14 cellular contexts compared by ENCODE assay signal in genomic region chr3:38507120-38507519, GRCh38. TPM values are rescaled to one million over a fixed set of nuclear protein-coding genes. Genes with fewer than 3 reads are reported as not detected.
DNase-seq lines count a peak whose midpoint lies in the region; ATAC-seq, FAIRE-seq and TF ChIP-seq lines count a peak whose summit lies in the region.
"Had no signal": no experiment of that assay in that cellular context is flagged by ENCODE, and none has a peak within 500 bp of the region (broad histone marks: within the 10 kb centered on the region; RNA-seq: fewer than 3 reads in every experiment).

No MANE protein-coding gene starts in this region.

- no peak for DNase-seq in HTR-8/SVneo (ENCODE audit: insufficient read length, low spot score)
- DNase-seq in A673 (ENCODE audit: low spot score): no peak
- DNase-seq in AML-193 (lab: John Stamatoyannopoulos, UW): no peak
- DNase-seq in right atrium auricular region (ENCODE audit: low spot score): no peak
- DNase-seq: adrenal gland; lower lobe of right lung; stimulated activated naive CD4-positive, alpha-beta T cell treated with Interleukin-2 at 50 U/mL for 16 hours; T-helper 17 cell had no signal

- H3K27ac ChIP-seq in A673 (ENCODE audit: low read depth, low read length, poor library complexity, severe bottlenecking) (no peak overlapping the region), right atrium auricular region (no peak overlapping the region)
- H3K27ac ChIP-seq: adrenal gland, HL-60, lower lobe of right lung had no signal

- peaks cover 7% of the 10 kb centered on the region for H3K36me3 ChIP-seq in A673 (ENCODE audit: insufficient read depth, low read length, poor library complexity, severe bottlenecking)
- peaks cover 77% of the 10 kb centered on the region for H3K36me3 ChIP-seq in right atrium auricular region

- BruUV-seq in A673 (replicated peaks; lab: Mats Ljungman, UMichigan): no TSS peak

- TF ChIP-seq CTCF in A673 (conservative IDR thresholded peaks at IDR 0.05; ENCODE audit: low read depth, low read length): no peak
- TF ChIP-seq CTCF in right atrium auricular region (IDR thresholded peaks at IDR 0.05): no peak

- POLR2A ChIA-PET in A673 (lab: Charles Lee; ENCODE audit: low non-redundant PET): no interaction called here

- FAIRE-seq in HTR-8/SVneo (lab: Jason Lieb, UNC): no peak
- FAIRE-seq: G401.6 had no signal

- ATAC-seq in GM18511 (IDR thresholded peaks at IDR 0.05; ENCODE audit: unreplicated experiment) (peak; percentile 100), GM21360 (IDR thresholded peaks at IDR 0.05; ENCODE audit: unreplicated experiment) (peak; percentile 79), HG02938 (IDR thresholded peaks at IDR 0.05; ENCODE audit: unreplicated experiment) (peak; percentile 99), HG03571 (IDR thresholded peaks at IDR 0.05; ENCODE audit: unreplicated experiment) (peak; percentile 97)
- ATAC-seq: lower lobe of right lung, T-helper 17 cell had no signal

- CTCF ChIA-PET in A673 (lab: Charles Lee): no interaction called here

- no peaks in the 10 kb centered on the region for H3K9me3 ChIP-seq in A673 (ENCODE audit: low read depth, low read length, poor library complexity, severe bottlenecking)
- H3K9me3 ChIP-seq in right atrium auricular region: no peaks in the 10 kb centered on the region
- H3K9me3 ChIP-seq: adrenal gland, lower lobe of right lung had no signal

- H3K27me3 ChIP-seq in A673 (replicated peaks; ENCODE audit: insufficient read depth, low read depth, low read length, poor library complexity) (no peaks in the 10 kb centered on the region), right atrium auricular region (no peaks in the 10 kb centered on the region)
- H3K27me3 ChIP-seq: adrenal gland had no signal

- no peaks in the 10 kb centered on the region for H3K4me1 ChIP-seq in A673 (ENCODE audit: insufficient read depth, low read length, poor library complexity, severe bottlenecking)
- no peaks in the 10 kb centered on the region for H3K4me1 ChIP-seq in right atrium auricular region
- H3K4me1 ChIP-seq: lower lobe of right lung had no signal

- H3K4me3 ChIP-seq in A673 (ENCODE audit: low read depth, low read length, poor library complexity, severe bottlenecking) (no peak overlapping the region), right atrium auricular region (no peak overlapping the region)
- H3K4me3 ChIP-seq: adrenal gland, lower lobe of right lung had no signal

- intact Hi-C loops in A673 (cut with micrococcal nuclease; ENCODE audit: unreplicated experiment): no loop called here

RNA-seq across cellular contexts. Expression of gene EXOG, which starts 11.0 kb away (rescaled TPM):
- total RNA-seq in A673 (2021) (8.2 and 12.4 TPM in 2 replicates), right atrium auricular region (10 to 100 TPM; 23.4 to 36.6 TPM)

RNA-seq across cellular contexts. Expression of gene ACVR2B, which starts 53.4 kb away (rescaled TPM):
- 6.4 and 9.2 TPM in 2 replicates for total RNA-seq in A673 (2021)
- total RNA-seq in right atrium auricular region: 1 to 10 TPM; 3.9 to 6.0 TPM
